ENCODE assay signal across 8 cellular contexts in the genomic region with DNA sequence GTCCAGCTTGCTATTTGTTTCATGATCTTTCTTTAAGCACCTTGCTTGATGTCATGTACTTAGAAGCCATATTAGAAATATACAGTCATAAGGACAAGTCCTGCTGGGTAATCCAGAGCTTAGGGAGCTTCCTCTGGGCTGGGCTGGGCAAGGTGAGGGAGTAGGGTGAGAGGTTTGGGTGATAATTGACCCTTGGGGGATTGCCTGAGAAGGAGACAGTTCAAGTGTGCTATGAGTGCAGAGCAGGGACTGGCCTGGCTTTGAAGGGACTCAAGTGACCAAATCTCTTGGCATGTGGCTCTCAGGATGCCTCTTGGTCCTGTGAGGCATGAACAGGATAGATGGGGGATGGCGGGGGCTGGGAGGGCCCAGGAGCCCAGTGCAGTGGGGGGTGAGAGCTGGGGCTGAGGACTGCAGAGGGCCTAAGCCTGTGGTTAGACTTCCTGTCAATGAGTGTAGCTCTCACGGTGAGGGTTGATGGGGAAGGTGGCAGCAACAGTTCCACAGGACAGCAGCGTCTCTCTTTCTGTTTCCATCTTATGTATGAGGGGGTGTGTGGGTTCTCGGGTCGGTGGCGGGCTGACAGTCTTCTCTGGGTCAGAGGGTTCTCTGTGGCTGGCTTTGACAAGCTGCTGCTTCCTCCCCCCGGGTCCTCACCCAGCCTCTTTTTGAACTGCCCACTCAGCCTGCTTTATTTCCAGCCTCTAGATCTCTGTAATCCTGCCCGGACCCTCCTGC. TPM values are rescaled to one million over a fixed set of nuclear protein-coding genes. Genes with fewer than 3 reads are reported as not detected.
A peak's percentile ranks its signal among the peaks of the same experiment; 100 is the strongest.
DNase-seq lines count a peak whose midpoint lies in the region; ATAC-seq, FAIRE-seq and TF ChIP-seq lines count a peak whose summit lies in the region.

No MANE protein-coding gene starts in this region.

- peak overlapping the region; percentile 18 to 25 for H2BK12ac ChIP-seq in mesenchymal stem cell (ENCODE audit: low read length in 2 of 2)

- no peak overlapping the region for H3K9ac ChIP-seq in mesenchymal stem cell (ENCODE audit: low read length)

- peak overlapping the region; percentile 5 to 47 for H3K18ac ChIP-seq in mesenchymal stem cell (ENCODE audit: low read depth in 1 of 2, low read length in 2 of 2)

- H3K27ac Mint-ChIP-seq in Calu3 (ENCODE audit: unreplicated experiment): peak overlapping the region; percentile 44
- H3K27ac Mint-ChIP-seq in activated CD8-positive, alpha-beta memory T cell treated with anti-CD3 and anti-CD28 coated beads, Interleukin-2, amount 10 ng/mL, durations not matched to agents 7 days and 5 days: peak overlapping the region; percentile 91

- BruUV-seq in Calu3 (replicated peaks; lab: Mats Ljungman, UMichigan): no TSS peak

- peaks cover 24% of the 10 kb centered on the region for H3K36me3 Mint-ChIP-seq in Calu3 (ENCODE audit: insufficient read depth, unreplicated experiment)
- H3K36me3 Mint-ChIP-seq in activated CD8-positive, alpha-beta memory T cell treated with anti-CD3 and anti-CD28 coated beads, Interleukin-2, amount 10 ng/mL, durations not matched to agents 7 days and 5 days: peaks cover 14% of the 10 kb centered on the region

- H2BK5ac ChIP-seq in mesenchymal stem cell (ENCODE audit: low read depth, low read length, poor library complexity, severe bottlenecking): peak overlapping the region; percentile 69

- peak overlapping the region; percentile 97 for H2BK15ac ChIP-seq in mesenchymal stem cell (ENCODE audit: low read depth, poor library complexity, severe bottlenecking)

- no peak overlapping the region for H4K91ac ChIP-seq in mesenchymal stem cell (ENCODE audit: low read length)

- H3K9me3 ChIP-seq in mesenchymal stem cell (ENCODE audit: control insufficient read depth, low read length) (no peaks in the 10 kb centered on the region), thoracic aorta (no peaks in the 10 kb centered on the region)

- H3K4me2 ChIP-seq in mesenchymal stem cell (ENCODE audit: low read length, poor library complexity, severe bottlenecking): peak overlapping the region; percentile 24

- H3K4me1 ChIP-seq in mesenchymal stem cell (ENCODE audit: control insufficient read depth, insufficient read depth, low read depth, low read length): peaks cover 29% of the 10 kb centered on the region
- H3K4me1 ChIP-seq in thoracic aorta (ENCODE audit: control insufficient read depth in 1 of 2, low read depth in 2 of 2): peaks cover 30 to 38% of the 10 kb centered on the region in 2 donors

- 49% methylated on average over 2 of the region's 8 CpGs for WGBS in mesenchymal stem cell

- H3K4me3 ChIP-seq in mesenchymal stem cell (ENCODE audit: insufficient read depth in 1 of 2, low read depth in 1 of 2, low read length in 2 of 2): no peak overlapping the region
- no peak overlapping the region for H3K4me3 ChIP-seq in thoracic aorta

- H3K27ac ChIP-seq in mesenchymal stem cell (ENCODE audit: low read length, poor library complexity, severe bottlenecking): peak overlapping the region; percentile 41
- peak overlapping the region; percentile 22 to 90 for H3K27ac ChIP-seq in thoracic aorta

- H4K8ac ChIP-seq in mesenchymal stem cell (ENCODE audit: low read length): peak overlapping the region; percentile 32

- no peaks in the 10 kb centered on the region for H3K9me3 Mint-ChIP-seq in Calu3 (ENCODE audit: low read depth, unreplicated experiment)
- H3K9me3 Mint-ChIP-seq in activated CD8-positive, alpha-beta memory T cell treated with anti-CD3 and anti-CD28 coated beads, Interleukin-2, amount 10 ng/mL, durations not matched to agents 7 days and 5 days (ENCODE audit: low read depth): no peaks in the 10 kb centered on the region

- CTCF ChIA-PET in Calu3 (lab: Charles Lee): interaction anchor here (0.7 kb wide), 1 partner anchor 13 kb away, joined by 3 read pairs; no protein-coding TSS in a partner anchor
- CTCF ChIA-PET in activated CD8-positive, alpha-beta memory T cell treated with anti-CD3 and anti-CD28 coated beads, Interleukin-2, amount 10 ng/mL, durations not matched to agents 7 days and 5 days (lab: Charles Lee): interaction anchor here (0.6 to 10.1 kb wide), 10 partner anchors 9 to 141 kb away, joined by 3 to 105 read pairs (median 4); a partner anchor contains a TSS

- H3K36me3 ChIP-seq in mesenchymal stem cell (ENCODE audit: control insufficient read depth in 1 of 2, insufficient read depth in 2 of 2, low read depth in 1 of 2, low read length in 2 of 2) (no peaks in the 10 kb centered on the region), thoracic aorta (peaks cover 13% of the 10 kb centered on the region)

- no peak overlapping the region for H3K23ac ChIP-seq in mesenchymal stem cell (ENCODE audit: low read length in 2 of 2)

- H2AFZ ChIP-seq in mesenchymal stem cell (ENCODE audit: low read depth, low read length): no peak overlapping the region

- peak; percentile 81 for ATAC-seq in GM21423 (IDR thresholded peaks at IDR 0.05; ENCODE audit: unreplicated experiment)
- peak; percentile 83 for ATAC-seq in activated CD8-positive, alpha-beta memory T cell treated with anti-CD3 and anti-CD28 coated beads, Interleukin-2, amount 10 ng/mL, durations not matched to agents 7 days and 5 days
- no peak for ATAC-seq in thoracic aorta (ENCODE audit: insufficient number of reproducible peaks, low FRiP score, low read depth)

- H3K79me1 ChIP-seq in mesenchymal stem cell (replicated peaks; ENCODE audit: low read length, poor library complexity, severe bottlenecking): peaks cover 6% of the 10 kb centered on the region

- no peak overlapping the region for H3K14ac ChIP-seq in mesenchymal stem cell (ENCODE audit: low read length in 2 of 2)

- no peak overlapping the region for H2BK120ac ChIP-seq in mesenchymal stem cell (ENCODE audit: low read depth, low read length)

- intact Hi-C loops in Calu3 (cut with micrococcal nuclease; ENCODE audit: unreplicated experiment): no loop called here

- no peaks in the 10 kb centered on the region for H3K27me3 ChIP-seq in mesenchymal stem cell (ENCODE audit: control insufficient read depth in 1 of 2, insufficient read depth in 1 of 2, low read length in 2 of 2)
- H3K27me3 ChIP-seq in thoracic aorta (replicated peaks; ENCODE audit: insufficient read depth): no peaks in the 10 kb centered on the region

- peak overlapping the region in 1 of 2 experiments; percentile 41 for H3K4ac ChIP-seq in mesenchymal stem cell (ENCODE audit: low read depth in 1 of 2, low read length in 2 of 2)

- peak overlapping the region; percentile 56 for H2AK5ac ChIP-seq in mesenchymal stem cell (ENCODE audit: low read length, severe bottlenecking)

- TF ChIP-seq CTCF in Calu3 (IDR thresholded peaks at IDR 0.05; ENCODE audit: unreplicated experiment): no peak
- no peak for TF ChIP-seq CTCF in thoracic aorta (IDR thresholded peaks at IDR 0.05)
- TF ChIP-seq CTCF in D721Med (IDR thresholded peaks at IDR 0.05; ENCODE audit: insufficient read depth, missing control alignments): no peak

- H3K27me3 Mint-ChIP-seq in Calu3 (ENCODE audit: unreplicated experiment): no peaks in the 10 kb centered on the region
- no peaks in the 10 kb centered on the region for H3K27me3 Mint-ChIP-seq in activated CD8-positive, alpha-beta memory T cell treated with anti-CD3 and anti-CD28 coated beads, Interleukin-2, amount 10 ng/mL, durations not matched to agents 7 days and 5 days

- DNase-seq in Calu3: no peak
- peak; percentile 58 for DNase-seq in KG1 (lab: John Stamatoyannopoulos, UW)
- peak; percentile 94 for DNase-seq in activated CD8-positive, alpha-beta memory T cell treated with anti-CD3 and anti-CD28 coated beads, Interleukin-2, amount 10 ng/mL, durations not matched to agents 7 days and 5 days
- DNase-seq in mesenchymal stem cell: no peak
- DNase-seq in thoracic aorta (ENCODE audit: low spot score): no peak
- DNase-seq in HTR-8/SVneo (ENCODE audit: insufficient read length, low spot score): no peak
- no peak for DNase-seq in D721Med (ENCODE audit: insufficient read length, low spot score)

- peaks cover 28% of the 10 kb centered on the region for H3K4me1 Mint-ChIP-seq in Calu3 (ENCODE audit: low read depth, unreplicated experiment)
- peaks cover 80% of the 10 kb centered on the region for H3K4me1 Mint-ChIP-seq in activated CD8-positive, alpha-beta memory T cell treated with anti-CD3 and anti-CD28 coated beads, Interleukin-2, amount 10 ng/mL, durations not matched to agents 7 days and 5 days

- FAIRE-seq in HTR-8/SVneo (lab: Jason Lieb, UNC) (no peak), D721Med (lab: Jason Lieb, UNC) (no peak)

- no peak overlapping the region for H3K4me3 Mint-ChIP-seq in Calu3 (ENCODE audit: low read depth, unreplicated experiment)
- peak overlapping the region; percentile 80 for H3K4me3 Mint-ChIP-seq in activated CD8-positive, alpha-beta memory T cell treated with anti-CD3 and anti-CD28 coated beads, Interleukin-2, amount 10 ng/mL, durations not matched to agents 7 days and 5 days

RNA-seq across cellular contexts. Expression of a gene that starts 53.5 kb away (rescaled TPM):
- 61.8 and 68.3 TPM in 2 replicates for total RNA-seq in Calu3 (2022)
- total RNA-seq in activated CD8-positive, alpha-beta memory T cell treated with anti-CD3 and anti-CD28 coated beads, Interleukin-2, amount 10 ng/mL, durations not matched to agents 7 days and 5 days: 10 to 100 TPM; 57.1 to 76.4 TPM
- polyA plus RNA-seq in mesenchymal stem cell (2013, experiment 1 of 2): 41.4 TPM
- polyA plus RNA-seq in mesenchymal stem cell (2013, experiment 2 of 2): 42.1 TPM
- total RNA-seq in thoracic aorta: 100 to 1,000 TPM; 170 to 202 TPM

Comparison
In these comparisons a context has a peak if more than half of its experiments do, and no peak if none do; other contexts are left out.
1. DNase-seq: peak in KG1 (single experiment) and activated CD8-positive, alpha-beta memory T cell treated with anti-CD3 and anti-CD28 coated beads, Interleukin-2, amount 10 ng/mL, durations not matched to agents 7 days and 5 days (single experiment); none in Calu3 (single experiment), mesenchymal stem cell (single experiment), thoracic aorta (single experiment), HTR-8/SVneo (single experiment) and D721Med (single experiment).